Comparison of ENCODE assay signal across 19 cellular contexts in the genomic region with DNA sequence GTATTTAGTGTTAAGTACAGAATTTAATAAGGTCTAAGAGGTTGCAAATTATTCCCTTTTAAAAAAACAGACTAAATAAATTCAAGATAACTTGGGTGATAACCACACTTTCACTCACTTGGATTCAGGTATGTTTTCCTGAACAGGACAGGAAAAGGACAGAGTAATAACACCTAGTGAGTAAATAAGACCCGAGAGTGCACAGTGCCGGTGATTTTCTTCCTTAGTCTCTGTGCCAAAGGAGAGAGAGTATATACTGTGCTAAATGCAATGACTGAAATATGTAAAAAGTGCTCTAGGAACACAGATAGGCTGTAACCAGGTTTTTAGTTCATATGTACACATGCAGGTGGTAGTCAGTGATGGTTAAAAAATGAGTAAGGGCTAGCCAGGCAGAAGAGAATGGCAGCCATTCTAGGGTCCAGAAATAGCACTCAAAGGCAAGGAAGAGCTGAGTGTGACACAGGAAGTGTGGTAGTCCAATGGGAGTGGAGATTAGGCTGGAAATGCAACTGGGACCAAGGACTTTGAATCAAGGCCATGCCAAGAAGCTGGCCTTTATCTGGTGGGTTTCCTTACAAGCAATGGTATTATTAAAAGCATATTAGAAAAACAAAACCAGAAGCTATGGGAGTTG. TPM values are rescaled to one million over a fixed set of nuclear protein-coding genes. Genes with fewer than 3 reads are reported as not detected.
DNase-seq lines count a peak whose midpoint lies in the region; TF ChIP-seq lines count a peak whose summit lies in the region.
"Had no signal": no experiment of that assay in that cellular context is flagged by ENCODE, and none has a peak within 500 bp of the region (broad histone marks: within the 10 kb centered on the region; RNA-seq: fewer than 3 reads in every experiment).

No MANE protein-coding gene starts in this region.

- peak overlapping the region in 4 of 7 donors; percentile 13 to 73 (median 30) for H3K27ac Mint-ChIP-seq in CD4-positive, alpha-beta memory T cell
- H3K27ac Mint-ChIP-seq in HFFc6: peak overlapping the region; percentile 85
- peak overlapping the region; percentile 25 for H3K27ac Mint-ChIP-seq in glutamatergic neuron (ENCODE audit: unreplicated experiment)
- H3K27ac Mint-ChIP-seq in progenitor cell of endocrine pancreas: peak overlapping the region; percentile 25
- H3K27ac Mint-ChIP-seq: activated CD4-positive, alpha-beta memory T cell treated with anti-CD3 and anti-CD28 coated beads, Interleukin-2, amount 10 ng/mL, durations not matched to agents 7 days and 5 days; activated T-helper 2 cell treated with anti-CD3 and anti-CD28 coated beads, Interferon-gamma antibody, Interleukin-2, Interleukin-4, amounts not matched to agents 10 μg/mL and 5 μg/mL and 100 μg/mL, durations not matched to agents 14 hours and 24 hours and 36 hours had no signal

- H3K9me2 ChIP-seq in Karpas-422 (replicated peaks; ENCODE audit: insufficient read depth, low read length): no peaks in the 10 kb centered on the region

- H3K79me2 ChIP-seq in Karpas-422 (ENCODE audit: low read length): no peaks in the 10 kb centered on the region

- H3K36me3 Mint-ChIP-seq in CD4-positive, alpha-beta memory T cell: peaks cover 3 to 15% of the 10 kb centered on the region in 2 donors
- H3K36me3 Mint-ChIP-seq in HFFc6 (ENCODE audit: low read depth): peaks cover 54% of the 10 kb centered on the region
- H3K36me3 Mint-ChIP-seq in glutamatergic neuron (ENCODE audit: unreplicated experiment): peaks cover 6% of the 10 kb centered on the region
- H3K36me3 Mint-ChIP-seq in progenitor cell of endocrine pancreas (ENCODE audit: insufficient read depth): peaks cover 25% of the 10 kb centered on the region

- H3K9me3 ChIP-seq in CD4-positive, alpha-beta memory T cell (ENCODE audit: control insufficient read depth in 1 of 2, low read length in 2 of 2): no peaks in the 10 kb centered on the region
- H3K9me3 ChIP-seq in Karpas-422 (ENCODE audit: low read length): peaks cover 15% of the 10 kb centered on the region
- no peaks in the 10 kb centered on the region for H3K9me3 ChIP-seq in ovary
- H3K9me3 ChIP-seq: esophagus squamous epithelium, heart left ventricle, neutrophil, Peyer's patch, thoracic aorta had no signal

- no peak for DNase-seq in CD4-positive, alpha-beta memory T cell
- DNase-seq in HFFc6 (no peak), glutamatergic neuron (no peak), progenitor cell of endocrine pancreas (ENCODE audit: low spot score, unreplicated experiment) (no peak), Karpas-422 (no peak), ovary (no peak), AML-193 (lab: John Stamatoyannopoulos, UW) (no peak)
- DNase-seq: activated CD4-positive, alpha-beta memory T cell treated with anti-CD3 and anti-CD28 coated beads, Interleukin-2, amount 10 ng/mL, durations not matched to agents 7 days and 5 days; dermis blood vessel endothelial cell; esophagus squamous epithelium; heart left ventricle; islet precursor cell; mesenchymal stem cell; Peyer's patch; stimulated activated CD4-positive, alpha-beta T cell treated with anti-CD3 and anti-CD28 coated beads, Interleukin-4, amount 100 ng/mL, for 24 hours; stimulated activated CD8-positive, alpha-beta memory T cell treated with anti-CD3 and anti-CD28 coated beads, Interleukin-4, amount 100 ng/mL, for 48 hours had no signal

- no peaks in the 10 kb centered on the region for H3K36me3 ChIP-seq in CD4-positive, alpha-beta memory T cell (ENCODE audit: insufficient read depth, low read length)
- H3K36me3 ChIP-seq in Karpas-422 (ENCODE audit: insufficient read depth, low read length) (no peaks in the 10 kb centered on the region), ovary (no peaks in the 10 kb centered on the region)
- H3K36me3 ChIP-seq: neutrophil, Peyer's patch, thoracic aorta had no signal

- no peak overlapping the region for H2AFZ ChIP-seq in Karpas-422 (ENCODE audit: low read length)

- no peak for TF ChIP-seq POLR2A in ovary (IDR thresholded peaks at IDR 0.05)

- no peak overlapping the region for H3K27ac ChIP-seq in CD4-positive, alpha-beta memory T cell (ENCODE audit: low read depth, low read length)
- H3K27ac ChIP-seq in Karpas-422 (ENCODE audit: low read length): no peak overlapping the region
- peak overlapping the region in 1 of 2 donors; percentile 9 for H3K27ac ChIP-seq in ovary
- H3K27ac ChIP-seq: esophagus squamous epithelium, heart left ventricle, neutrophil, thoracic aorta had no signal

- POLR2A ChIA-PET in CD4-positive, alpha-beta memory T cell (lab: Charles Lee; ENCODE audit: partially characterized antibody): interaction anchor here (2.3 kb wide), 1 partner anchor 58 kb away, joined by 8 read pairs; a partner anchor contains a TSS

- H3K27me3 Mint-ChIP-seq in CD4-positive, alpha-beta memory T cell: no peaks in the 10 kb centered on the region
- H3K27me3 Mint-ChIP-seq in HFFc6 (ENCODE audit: insufficient read depth): peaks cover 4% of the 10 kb centered on the region; the same call in 1 of the 2 replicates
- peaks cover 9% of the 10 kb centered on the region for H3K27me3 Mint-ChIP-seq in glutamatergic neuron (ENCODE audit: unreplicated experiment)
- H3K27me3 Mint-ChIP-seq in progenitor cell of endocrine pancreas: no peaks in the 10 kb centered on the region
- H3K27me3 Mint-ChIP-seq: activated CD4-positive, alpha-beta memory T cell treated with anti-CD3 and anti-CD28 coated beads, Interleukin-2, amount 10 ng/mL, durations not matched to agents 7 days and 5 days had no signal

- TF ChIP-seq CTCF in HFFc6 (IDR thresholded peaks at IDR 0.05) (no peak), glutamatergic neuron (IDR thresholded peaks at IDR 0.05; ENCODE audit: partially characterized antibody, unreplicated experiment) (no peak), progenitor cell of endocrine pancreas (IDR thresholded peaks at IDR 0.05; ENCODE audit: unreplicated experiment) (no peak), ovary (IDR thresholded peaks at IDR 0.05) (no peak)

- no peak overlapping the region for H3K4me3 ChIP-seq in CD4-positive, alpha-beta memory T cell (ENCODE audit: low read length in 2 of 2)
- no peak overlapping the region for H3K4me3 ChIP-seq in Karpas-422 (ENCODE audit: low read length)
- H3K4me3 ChIP-seq in ovary: no peak overlapping the region
- H3K4me3 ChIP-seq: esophagus squamous epithelium, heart left ventricle, Peyer's patch, thoracic aorta had no signal

- no peak overlapping the region for H3K9ac ChIP-seq in Karpas-422 (ENCODE audit: low read length)

- H3K4me1 Mint-ChIP-seq in CD4-positive, alpha-beta memory T cell: peaks cover 12 to 46% (median 35%) of the 10 kb centered on the region in 4 donors
- H3K4me1 Mint-ChIP-seq in HFFc6 (ENCODE audit: low read depth): peaks cover 89% of the 10 kb centered on the region
- peaks cover 47% of the 10 kb centered on the region for H3K4me1 Mint-ChIP-seq in glutamatergic neuron (ENCODE audit: low read depth, unreplicated experiment)
- H3K4me1 Mint-ChIP-seq in progenitor cell of endocrine pancreas (ENCODE audit: low read depth): peaks cover 40% of the 10 kb centered on the region

- no peaks in the 10 kb centered on the region for H3K27me3 ChIP-seq in CD4-positive, alpha-beta memory T cell (ENCODE audit: insufficient read depth, low read length)
- H3K27me3 ChIP-seq in Karpas-422 (ENCODE audit: low read length) (no peaks in the 10 kb centered on the region), ovary (no peaks in the 10 kb centered on the region)
- H3K27me3 ChIP-seq: esophagus squamous epithelium, heart left ventricle, neutrophil, Peyer's patch had no signal

- peaks cover 0 to 2% (median 0%) of the 10 kb centered on the region in 8 donors for H3K9me3 Mint-ChIP-seq in CD4-positive, alpha-beta memory T cell
- H3K9me3 Mint-ChIP-seq in HFFc6 (peaks cover 8% of the 10 kb centered on the region), glutamatergic neuron (ENCODE audit: unreplicated experiment) (peaks cover 11% of the 10 kb centered on the region), progenitor cell of endocrine pancreas (ENCODE audit: low read depth) (peaks cover 6% of the 10 kb centered on the region)
- H3K9me3 Mint-ChIP-seq: activated CD4-positive, alpha-beta memory T cell treated with anti-CD3 and anti-CD28 coated beads, Interleukin-2, amount 10 ng/mL, durations not matched to agents 7 days and 5 days; activated T-helper 2 cell treated with anti-CD3 and anti-CD28 coated beads, Interferon-gamma antibody, Interleukin-2, Interleukin-4, amounts not matched to agents 10 μg/mL and 5 μg/mL and 100 μg/mL, durations not matched to agents 14 hours and 24 hours and 36 hours had no signal

- WGBS in ovary, 3 donors: 45 to 66% (median 52%) methylated on average over 2 of the region's 2 CpGs

- H3K4me3 Mint-ChIP-seq in CD4-positive, alpha-beta memory T cell: peak overlapping the region in 2 of 8 donors; percentile 17 to 36
- H3K4me3 Mint-ChIP-seq in HFFc6: peak overlapping the region; percentile 81; the same call in 1 of the 2 replicates
- no peak overlapping the region for H3K4me3 Mint-ChIP-seq in glutamatergic neuron (ENCODE audit: unreplicated experiment)
- H3K4me3 Mint-ChIP-seq in progenitor cell of endocrine pancreas (ENCODE audit: low read depth): no peak overlapping the region
- H3K4me3 Mint-ChIP-seq: activated CD4-positive, alpha-beta memory T cell treated with anti-CD3 and anti-CD28 coated beads, Interleukin-2, amount 10 ng/mL, durations not matched to agents 7 days and 5 days had no signal

- TF ChIP-seq EP300 in ovary (IDR thresholded peaks at IDR 0.05): no peak

- no peaks in the 10 kb centered on the region for H4K20me1 ChIP-seq in Karpas-422 (ENCODE audit: insufficient read depth, low read depth, low read length)

- no peak overlapping the region for H3K4me2 ChIP-seq in Karpas-422 (ENCODE audit: low read depth, low read length, poor library complexity, severe bottlenecking)

- intact Hi-C loops in CD4-positive, alpha-beta memory T cell (cut with micrococcal nuclease): loop anchor here (5.0 kb wide), 1 partner anchor 56 kb away; a partner anchor contains a TSS
- intact Hi-C loops in ovary (cut with DNase I): no loop called here

- H3K4me1 ChIP-seq in CD4-positive, alpha-beta memory T cell (ENCODE audit: insufficient read depth, low read length): peaks cover 13% of the 10 kb centered on the region
- no peaks in the 10 kb centered on the region for H3K4me1 ChIP-seq in Karpas-422 (ENCODE audit: low read length)
- H3K4me1 ChIP-seq in ovary (ENCODE audit: insufficient read depth): peaks cover 19% of the 10 kb centered on the region

- CTCF ChIA-PET in CD4-positive, alpha-beta memory T cell (lab: Charles Lee; ENCODE audit: partially characterized antibody): no interaction called here

RNA-seq across cellular contexts. Expression of a gene that starts 58.1 kb away (rescaled TPM):
- total RNA-seq in CD4-positive, alpha-beta memory T cell: 10 to 100 TPM; 22.8 to 24.5 TPM
- polyA plus RNA-seq in CD4-positive, alpha-beta memory T cell: 10 to 100 TPM; 17.4 to 21.4 TPM
- total RNA-seq in HFFc6 (2021; fragmentation: NEBNext Ultra II Directional; extraction: Animal tissue kit (Norgen Biotek cat#: 25700)): 10 to 100 TPM; 39.1 to 56.6 (median 52.3) TPM
- total RNA-seq in glutamatergic neuron (ENCODE audit: unreplicated experiment) (51.5 TPM), progenitor cell of endocrine pancreas (66.0 and 69.4 TPM in 2 replicates), ovary (10 to 100 TPM; 33.3 to 56.6 (median 43.1) TPM)
- total RNA-seq in Karpas-422 (2014; rRNA removed; shearing (Covaris generic); ENCODE audit: low replicate concordance): not detected in 2 replicates
- polyA plus RNA-seq in ovary: 10 to 100 TPM in 1 of 2 donors, 1 to 10 TPM in 1; 9.4 to 14.8 TPM

Comparison
In these comparisons a context has a peak if more than half of its experiments do, and no peak if none do; other contexts are left out.
1. H3K27ac Mint-ChIP-seq: peak in every context shown above with its lines; median percentile 85 in HFFc6; 30 in CD4-positive, alpha-beta memory T cell; 25 in glutamatergic neuron; 25 in progenitor cell of endocrine pancreas.
2. RNA of a gene that starts 58.1 kb away (total RNA-seq): 66.0 to 69.4 TPM in progenitor cell of endocrine pancreas, 39.1 to 56.6 TPM in HFFc6, 51.5 TPM in glutamatergic neuron (single experiment), 33.3 to 56.6 TPM in ovary and 22.8 to 24.5 TPM in CD4-positive, alpha-beta memory T cell; not detected in Karpas-422; every median in the first group is over 10 times any median in the second.